ENCODE assay signal across 32 cellular contexts in the genomic region with DNA sequence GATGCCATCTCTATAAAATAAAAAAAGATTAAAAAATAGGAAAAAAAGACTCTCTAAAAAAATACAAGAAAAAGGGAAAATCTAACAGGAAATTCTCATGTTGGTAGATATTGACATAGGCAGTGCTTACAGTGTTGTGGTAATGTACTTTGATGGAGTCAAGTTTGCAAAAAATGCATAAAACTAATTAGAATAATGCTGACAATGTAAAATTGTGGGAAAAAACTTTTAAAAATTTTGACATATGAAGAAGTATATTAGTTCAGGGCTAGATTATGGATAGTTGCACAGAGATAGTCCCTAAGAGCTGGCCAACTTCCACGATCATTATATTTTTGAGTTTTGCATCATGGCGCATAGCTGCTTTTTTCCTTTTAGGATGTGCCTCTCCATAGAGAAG.
"Had no signal": no experiment of that assay in that cellular context is flagged by ENCODE, and none has a peak within 500 bp of the region (broad histone marks: within the 10 kb centered on the region; RNA-seq: fewer than 3 reads in every experiment).

No MANE protein-coding gene starts in this region.

- FAIRE-seq: astrocyte, TTC549 had no signal

- ATAC-seq: activated CD8-positive, alpha-beta T cell treated with anti-CD3 and anti-CD28 coated beads for 36 hours; activated naive CD4-positive, alpha-beta T cell treated with anti-CD3 and anti-CD28 coated beads, Interleukin-2, amount 50 U/mL, for 72 hours; activated T-cell treated with anti-CD3 and anti-CD28 coated beads, Interleukin-2, amount 50 U/mL, for 4 hours; activated T-cell treated with anti-CD3 and anti-CD28 coated beads, Interleukin-2, amount 50 U/mL, for 72 hours; activated T-helper 17 cell treated with anti-CD3 and anti-CD28 coated beads, Interleukin-2, amount 50 U/mL, for 72 hours; body of pancreas had no signal

- H3K4me1 ChIP-seq: adrenal gland, body of pancreas, breast epithelium had no signal

- H3K27me3 ChIP-seq: adrenal gland, body of pancreas, brain microvascular endothelial cell, breast epithelium had no signal

- H3K27ac ChIP-seq: adrenal gland, body of pancreas, brain microvascular endothelial cell, breast epithelium, VCaP had no signal

- H3K36me3 ChIP-seq: adrenal gland, brain microvascular endothelial cell, breast epithelium had no signal

- H3K4me3 ChIP-seq: adrenal gland, body of pancreas, breast epithelium had no signal

- H3K9me3 ChIP-seq: adrenal gland, body of pancreas, breast epithelium had no signal

- DNase-seq: activated B cell treated with CpG ODN at 0.5 μM for 24 hours; activated CD4-positive, alpha-beta memory T cell treated with anti-CD3 and anti-CD28 coated beads for 36 hours; activated CD4-positive, alpha-beta T cell treated with anti-CD3 and anti-CD28 coated beads for 4 hours; activated CD4-positive, alpha-beta T cell treated with anti-CD3 and anti-CD28 coated beads, Interleukin-2, amount 10 ng/mL, durations not matched to agents 24 days and 14 days; activated CD4-positive, alpha-beta T cell treated with anti-CD3 and anti-CD28 coated beads, Interleukin-2, amount 50 U/mL, for 1 hour; activated CD4-positive, alpha-beta T cell treated with anti-CD3 and anti-CD28 coated beads, Interleukin-2, amount 50 U/mL, for 4 hours; activated CD4-positive, CD25-positive, alpha-beta regulatory T cell treated with anti-CD3 and anti-CD28 coated beads, Interleukin-2, amount 50 U/mL, for 72 hours; activated CD8-positive, alpha-beta memory T cell treated with anti-CD3 and anti-CD28 coated beads, Interleukin-2, amount 50 U/mL, for 4 hours; activated CD8-positive, alpha-beta T cell treated with anti-CD3 and anti-CD28 coated beads for 36 hours; activated effector memory CD4-positive, alpha-beta T cell treated with anti-CD3 and anti-CD28 coated beads, Interleukin-2, amount 50 U/mL, for 16 hours; activated gamma-delta T cell treated with Interleukin-2 at 50 U/mL for 16 hours; activated naive CD4-positive, alpha-beta T cell; activated naive CD4-positive, alpha-beta T cell treated with anti-CD3 and anti-CD28 coated beads for 36 hours; activated naive CD4-positive, alpha-beta T cell treated with anti-CD3 and anti-CD28 coated beads, Interleukin-2, amount 50 U/mL, for 16 hours; activated naive CD8-positive, alpha-beta T cell treated with anti-CD3 and anti-CD28 coated beads for 36 hours; activated T-cell treated with anti-CD3 and anti-CD28 coated beads for 4 hours; activated T-cell treated with anti-CD3 and anti-CD28 coated beads, Interleukin-2, amount 50 U/mL, for 1 hour; activated T-cell treated with anti-CD3 and anti-CD28 coated beads, Interleukin-2, amount 50 U/mL, for 4 hours; activated T-cell treated with anti-CD3 and anti-CD28 coated beads, Interleukin-2, amount 50 U/mL, for 72 hours; adrenal gland; amniotic stem cell; body of pancreas; brain microvascular endothelial cell; central memory CD4-positive, alpha-beta T cell; T-helper 2 cell; T-helper 9 cell had no signal
